ENCODE assay signal across 9 cellular contexts in the genomic region with DNA sequence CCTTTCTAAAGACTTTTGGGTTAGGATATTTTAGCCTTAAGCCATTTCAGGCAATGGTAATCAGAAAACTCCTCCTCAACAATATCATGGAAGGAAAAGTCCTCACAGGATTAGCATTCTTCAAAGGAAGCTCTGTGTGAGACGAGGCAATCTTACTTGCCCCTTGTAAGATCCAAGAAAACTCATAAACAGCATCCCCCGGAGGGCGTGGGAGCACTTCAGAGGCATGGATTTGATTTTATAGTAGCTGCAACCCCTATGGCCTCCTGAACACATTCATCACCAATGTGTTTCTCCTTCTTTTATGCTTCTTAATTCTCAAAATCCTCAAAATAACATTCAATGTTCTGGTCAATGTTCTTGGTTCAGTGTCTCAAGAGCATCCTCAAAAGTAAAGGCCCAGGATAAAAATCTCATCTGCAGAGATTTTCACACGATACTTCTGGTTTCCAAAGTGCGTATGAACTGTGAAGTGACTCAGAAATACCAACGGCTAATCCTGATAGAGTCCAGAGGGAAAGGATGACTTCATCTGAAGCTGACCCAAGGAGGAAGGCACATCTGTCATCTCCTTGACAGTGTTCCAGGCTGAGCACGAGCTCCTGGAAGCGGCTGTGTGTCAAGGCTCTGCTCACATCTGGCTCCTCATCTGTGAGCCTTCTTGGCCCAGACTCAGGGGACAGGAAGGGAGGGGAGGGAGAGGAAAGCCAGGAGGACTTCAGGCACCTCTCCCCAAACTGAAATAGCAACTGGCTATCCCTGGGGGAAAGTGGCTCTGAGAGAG. TPM values are rescaled to one million over a fixed set of nuclear protein-coding genes. Genes with fewer than 3 reads are reported as not detected.
DNase-seq lines count a peak whose midpoint lies in the region; ATAC-seq and TF ChIP-seq lines count a peak whose summit lies in the region.
"Had no signal": no experiment of that assay in that cellular context is flagged by ENCODE, and none has a peak within 500 bp of the region (broad histone marks: within the 10 kb centered on the region; RNA-seq: fewer than 3 reads in every experiment).

No MANE protein-coding gene starts in this region.

- H3K27ac Mint-ChIP-seq in T-helper 2 cell treated with Interferon-gamma antibody and Interleukin-4, amounts not matched to agents 5 μg/mL and 100 μg/mL, for 36 hours = no peak overlapping the region

- ATAC-seq in GM21737 (IDR thresholded peaks at IDR 0.05; ENCODE audit: unreplicated experiment) = no peak
- ATAC-seq: stimulated activated naive CD8-positive, alpha-beta T cell treated with anti-CD3 and anti-CD28 coated beads, Interleukin-15, Interleukin-2, amounts not matched to agents 100 U/mL and 50 U/mL, for 24 hours had no signal

- H3K9me3 Mint-ChIP-seq in T-helper 2 cell treated with Interferon-gamma antibody and Interleukin-4, amounts not matched to agents 5 μg/mL and 100 μg/mL, for 36 hours = no peaks in the 10 kb centered on the region

- no peaks in the 10 kb centered on the region for H3K79me2 ChIP-seq in ACC112 (ENCODE audit: control insufficient read depth, insufficient read depth, low read length, unreplicated experiment)

- H3K4me1 ChIP-seq in ACC112 (ENCODE audit: control insufficient read depth, insufficient read depth, low read length, unreplicated experiment) (peaks cover 13% of the 10 kb centered on the region), esophagus muscularis mucosa (peaks cover 20 to 32% (median 23%) of the 10 kb centered on the region in 4 donors)

- no peak overlapping the region for H3K4me3 Mint-ChIP-seq in T-helper 2 cell treated with Interferon-gamma antibody and Interleukin-4, amounts not matched to agents 5 μg/mL and 100 μg/mL, for 36 hours

- WGBS in esophagus muscularis mucosa = 30% methylated on average over 8 of the region's 8 CpGs

- H3K4me1 Mint-ChIP-seq in T-helper 2 cell treated with Interferon-gamma antibody and Interleukin-4, amounts not matched to agents 5 μg/mL and 100 μg/mL, for 36 hours (ENCODE audit: low read depth) = peaks cover 2% of the 10 kb centered on the region

- H3K27me3 ChIP-seq in ACC112 (ENCODE audit: insufficient read depth, low read length) (no peaks in the 10 kb centered on the region), esophagus muscularis mucosa (no peaks in the 10 kb centered on the region)

- H3K27ac ChIP-seq in ACC112 (ENCODE audit: low read depth, low read length) = peak overlapping the region; percentile 50; the same call in 1 of the 2 replicates
- peak overlapping the region; percentile 79 to 91 (median 88) for H3K27ac ChIP-seq in esophagus muscularis mucosa (replicated peaks in 1 of 4)

- intact Hi-C loops in esophagus muscularis mucosa (cut with DNase I) = no loop called here

- no peak for TF ChIP-seq POLR2A in esophagus muscularis mucosa (IDR thresholded peaks at IDR 0.05; ENCODE audit: low read depth)

- peak overlapping the region; percentile 33 for H2AFZ ChIP-seq in ACC112 (ENCODE audit: low read length, unreplicated experiment)

- DNase-seq in OCI-M1 (lab: John Stamatoyannopoulos, UW) = peak; percentile 29
- peak; percentile 97 for DNase-seq in esophagus muscularis mucosa (ENCODE audit: extremely low spot score)
- peak; percentile 92 for DNase-seq in myocyte (ENCODE audit: low read depth)
- no peak for DNase-seq in T-helper 2 cell treated with Interferon-gamma antibody and Interleukin-4, amounts not matched to agents 5 μg/mL and 100 μg/mL, for 36 hours (ENCODE audit: low spot score)
- no peak for DNase-seq in GF-D8 (lab: John Stamatoyannopoulos, UW)
- DNase-seq in globus pallidus (ENCODE audit: low spot score) = no peak
- DNase-seq: stimulated activated naive CD8-positive, alpha-beta T cell treated with anti-CD3 and anti-CD28 coated beads, Interleukin-15, Interleukin-2, amounts not matched to agents 100 U/mL and 50 U/mL, for 24 hours had no signal

- peak; percentile 88 for TF ChIP-seq EP300 in esophagus muscularis mucosa (IDR thresholded peaks at IDR 0.05)

- no peak for TF ChIP-seq CTCF in esophagus muscularis mucosa (IDR thresholded peaks at IDR 0.05)

- no peaks in the 10 kb centered on the region for H3K36me3 ChIP-seq in ACC112 (ENCODE audit: insufficient read depth, low read length)
- H3K36me3 ChIP-seq in esophagus muscularis mucosa = no peaks in the 10 kb centered on the region

- peaks cover 5% of the 10 kb centered on the region for H3K27me3 Mint-ChIP-seq in T-helper 2 cell treated with Interferon-gamma antibody and Interleukin-4, amounts not matched to agents 5 μg/mL and 100 μg/mL, for 36 hours (ENCODE audit: low read depth)

- no peaks in the 10 kb centered on the region for H3K9me3 ChIP-seq in esophagus muscularis mucosa

- H3K4me3 ChIP-seq in ACC112 (ENCODE audit: low read depth, low read length) (no peak overlapping the region), esophagus muscularis mucosa (no peak overlapping the region)

- no peaks in the 10 kb centered on the region for H3K36me3 Mint-ChIP-seq in T-helper 2 cell treated with Interferon-gamma antibody and Interleukin-4, amounts not matched to agents 5 μg/mL and 100 μg/mL, for 36 hours (ENCODE audit: low read depth)

RNA-seq across cellular contexts. Expression of a gene that starts 49.3 kb away (rescaled TPM):
- total RNA-seq in esophagus muscularis mucosa (10 to 100 TPM; 37.8 to 56.9 (median 47.1) TPM), myocyte (266 and 305 TPM in 2 replicates)
- polyA plus RNA-seq in myocyte (2012) = 58.6 TPM

Comparison
In these comparisons a context has a peak if more than half of its experiments do, and no peak if none do; other contexts are left out.
1. DNase-seq: peak in OCI-M1 (single experiment), esophagus muscularis mucosa (single experiment) and myocyte (single experiment); none in T-helper 2 cell treated with Interferon-gamma antibody and Interleukin-4, amounts not matched to agents 5 μg/mL and 100 μg/mL, for 36 hours (single experiment), GF-D8 (single experiment) and globus pallidus (single experiment).